In the genomic region with DNA sequence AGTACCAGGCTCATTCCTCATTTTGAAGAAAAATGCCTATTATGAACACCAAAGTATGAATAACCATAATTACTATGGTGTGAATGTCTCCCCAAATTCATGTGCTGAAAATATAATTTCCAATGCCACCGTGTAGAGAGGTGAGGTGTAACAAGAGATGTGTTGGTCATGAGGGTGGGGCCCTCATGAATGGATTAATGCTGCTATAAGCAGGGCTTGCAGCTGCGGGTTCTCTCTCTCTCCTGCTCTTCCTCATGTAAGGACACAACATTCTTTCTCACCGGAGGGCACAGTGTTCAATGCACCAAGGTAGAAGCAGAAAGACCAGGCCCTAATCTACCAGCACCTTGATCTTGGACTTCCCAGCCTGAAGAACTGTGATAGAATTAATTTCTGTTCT, we compare ENCODE assay signal across 1 cellular context.
TF ChIP-seq lines count a peak whose summit lies in the region.

No MANE protein-coding gene starts in this region.

TF ChIP-seq in GM23338, 12 proteins besides CTCF, POLR2A, EP300 and RAD21 (continued from another document):
- TF ChIP-seq ZNF462 (CRISPR knock-in tag; IDR thresholded peaks at IDR 0.05) (no peak), EZH2phosphoT487 (IDR thresholded peaks at IDR 0.05; ENCODE audit: unreplicated experiment) (no peak)
